In the genomic region with DNA sequence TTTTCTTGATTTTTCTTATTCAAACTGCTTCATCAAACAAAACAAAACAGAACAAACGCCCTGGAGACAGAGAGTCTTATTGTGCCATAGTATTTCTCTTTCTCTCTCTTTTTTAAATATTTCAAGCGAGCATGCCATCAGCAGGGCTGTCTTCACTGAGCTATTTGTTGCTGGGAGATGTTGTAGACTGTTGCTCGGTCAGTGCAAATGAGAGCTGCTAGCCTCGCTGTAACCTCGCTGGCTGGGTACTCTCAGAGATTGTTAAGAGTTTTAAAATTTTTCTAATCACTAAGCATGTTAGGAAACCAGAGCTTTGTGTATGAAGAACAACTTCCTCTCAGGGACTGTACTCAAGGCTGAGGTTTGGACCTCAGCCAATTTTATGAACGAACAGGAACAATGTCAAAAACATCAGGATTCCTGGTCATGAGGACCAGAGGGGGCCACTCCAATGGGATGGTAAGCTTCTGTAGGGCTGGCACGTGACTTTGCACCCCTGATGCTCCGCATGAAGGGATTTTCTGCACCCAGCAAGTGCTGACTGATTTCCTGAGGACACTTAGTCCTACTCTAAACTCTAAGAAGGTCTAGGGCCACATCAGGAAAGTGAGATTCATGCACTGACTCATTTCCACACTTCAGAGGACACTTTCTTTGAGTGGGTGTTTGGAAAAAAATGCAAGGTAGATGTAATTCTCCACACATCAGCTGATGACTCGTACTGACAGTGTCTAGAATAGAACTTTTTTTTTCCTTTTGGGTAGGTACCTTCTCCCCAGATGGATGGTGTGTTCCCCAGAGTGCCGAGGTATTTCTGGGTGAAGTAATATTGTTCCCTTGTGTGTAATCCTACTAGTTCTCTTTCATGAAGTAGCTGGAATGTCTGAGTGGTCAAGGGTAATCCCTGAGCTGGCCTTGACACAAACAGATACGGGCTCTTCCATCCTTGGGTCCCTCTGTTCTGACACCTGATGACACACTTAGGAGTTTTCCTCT, we compare ENCODE assay signal across 2 cellular contexts.
TF ChIP-seq lines count a peak whose summit lies in the region.

No MANE protein-coding gene starts in this region.

TF ChIP-seq in endothelial cell of umbilical vein, 7 proteins besides CTCF, POLR2A, EP300 and RAD21 (continued from another document):
- TF ChIP-seq EZH2 (IDR thresholded peaks at IDR 0.05; ENCODE audit: borderline replicate concordance, low read depth, low read length, severe bottlenecking): no peak
- no peak for TF ChIP-seq MYC (IDR thresholded peaks at IDR 0.05; ENCODE audit: low read depth, low read length)
- TF ChIP-seq POLR2AphosphoS5 (IDR thresholded peaks at IDR 0.05; ENCODE audit: insufficient read depth, low read depth, low read length): peak; percentile 33

TF ChIP-seq in GM23338, 12 proteins besides CTCF, POLR2A, EP300 and RAD21 (continued from another document):
- TF ChIP-seq, protein P1, sequence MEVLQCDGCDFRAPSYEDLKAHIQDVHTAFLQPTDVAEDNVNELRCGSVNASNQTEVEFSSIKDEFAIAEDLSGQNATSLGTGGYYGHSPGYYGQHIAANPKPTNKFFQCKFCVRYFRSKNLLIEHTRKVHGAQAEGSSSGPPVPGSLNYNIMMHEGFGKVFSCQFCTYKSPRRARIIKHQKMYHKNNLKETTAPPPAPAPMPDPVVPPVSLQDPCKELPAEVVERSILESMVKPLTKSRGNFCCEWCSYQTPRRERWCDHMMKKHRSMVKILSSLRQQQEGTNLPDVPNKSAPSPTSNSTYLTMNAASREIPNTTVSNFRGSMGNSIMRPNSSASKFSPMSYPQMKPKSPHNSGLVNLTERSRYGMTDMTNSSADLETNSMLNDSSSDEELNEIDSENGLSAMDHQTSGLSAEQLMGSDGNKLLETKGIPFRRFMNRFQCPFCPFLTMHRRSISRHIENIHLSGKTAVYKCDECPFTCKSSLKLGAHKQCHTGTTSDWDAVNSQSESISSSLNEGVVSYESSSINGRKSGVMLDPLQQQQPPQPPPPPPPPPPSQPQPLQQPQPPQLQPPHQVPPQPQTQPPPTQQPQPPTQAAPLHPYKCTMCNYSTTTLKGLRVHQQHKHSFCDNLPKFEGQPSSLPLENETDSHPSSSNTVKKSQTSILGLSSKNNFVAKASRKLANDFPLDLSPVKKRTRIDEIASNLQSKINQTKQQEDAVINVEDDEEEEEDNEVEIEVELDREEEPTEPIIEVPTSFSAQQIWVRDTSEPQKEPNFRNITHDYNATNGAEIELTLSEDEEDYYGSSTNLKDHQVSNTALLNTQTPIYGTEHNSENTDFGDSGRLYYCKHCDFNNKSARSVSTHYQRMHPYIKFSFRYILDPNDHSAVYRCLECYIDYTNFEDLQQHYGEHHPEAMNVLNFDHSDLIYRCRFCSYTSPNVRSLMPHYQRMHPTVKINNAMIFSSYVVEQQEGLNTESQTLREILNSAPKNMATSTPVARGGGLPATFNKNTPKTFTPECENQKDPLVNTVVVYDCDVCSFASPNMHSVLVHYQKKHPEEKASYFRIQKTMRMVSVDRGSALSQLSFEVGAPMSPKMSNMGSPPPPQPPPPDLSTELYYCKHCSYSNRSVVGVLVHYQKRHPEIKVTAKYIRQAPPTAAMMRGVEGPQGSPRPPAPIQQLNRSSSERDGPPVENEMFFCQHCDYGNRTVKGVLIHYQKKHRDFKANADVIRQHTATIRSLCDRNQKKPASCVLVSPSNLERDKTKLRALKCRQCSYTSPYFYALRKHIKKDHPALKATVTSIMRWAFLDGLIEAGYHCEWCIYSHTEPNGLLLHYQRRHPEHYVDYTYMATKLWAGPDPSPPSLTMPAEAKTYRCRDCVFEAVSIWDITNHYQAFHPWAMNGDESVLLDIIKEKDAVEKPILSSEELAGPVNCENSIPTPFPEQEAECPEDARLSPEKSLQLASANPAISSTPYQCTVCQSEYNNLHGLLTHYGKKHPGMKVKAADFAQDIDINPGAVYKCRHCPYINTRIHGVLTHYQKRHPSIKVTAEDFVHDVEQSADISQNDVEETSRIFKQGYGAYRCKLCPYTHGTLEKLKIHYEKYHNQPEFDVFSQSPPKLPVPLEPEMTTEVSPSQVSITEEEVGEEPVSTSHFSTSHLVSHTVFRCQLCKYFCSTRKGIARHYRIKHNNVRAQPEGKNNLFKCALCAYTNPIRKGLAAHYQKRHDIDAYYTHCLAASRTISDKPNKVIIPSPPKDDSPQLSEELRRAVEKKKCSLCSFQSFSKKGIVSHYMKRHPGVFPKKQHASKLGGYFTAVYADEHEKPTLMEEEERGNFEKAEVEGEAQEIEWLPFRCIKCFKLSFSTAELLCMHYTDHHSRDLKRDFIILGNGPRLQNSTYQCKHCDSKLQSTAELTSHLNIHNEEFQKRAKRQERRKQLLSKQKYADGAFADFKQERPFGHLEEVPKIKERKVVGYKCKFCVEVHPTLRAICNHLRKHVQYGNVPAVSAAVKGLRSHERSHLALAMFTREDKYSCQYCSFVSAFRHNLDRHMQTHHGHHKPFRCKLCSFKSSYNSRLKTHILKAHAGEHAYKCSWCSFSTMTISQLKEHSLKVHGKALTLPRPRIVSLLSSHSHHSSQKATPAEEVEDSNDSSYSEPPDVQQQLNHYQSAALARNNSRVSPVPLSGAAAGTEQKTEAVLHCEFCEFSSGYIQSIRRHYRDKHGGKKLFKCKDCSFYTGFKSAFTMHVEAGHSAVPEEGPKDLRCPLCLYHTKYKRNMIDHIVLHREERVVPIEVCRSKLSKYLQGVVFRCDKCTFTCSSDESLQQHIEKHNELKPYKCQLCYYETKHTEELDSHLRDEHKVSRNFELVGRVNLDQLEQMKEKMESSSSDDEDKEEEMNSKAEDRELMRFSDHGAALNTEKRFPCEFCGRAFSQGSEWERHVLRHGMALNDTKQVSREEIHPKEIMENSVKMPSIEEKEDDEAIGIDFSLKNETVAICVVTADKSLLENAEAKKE (CRISPR knock-in tag; IDR thresholded peaks at IDR 0.05): no peak
- no peak for TF ChIP-seq JUNB (IDR thresholded peaks at IDR 0.05; ENCODE audit: unreplicated experiment)
- TF ChIP-seq ZNF114 (CRISPR knock-in tag; IDR thresholded peaks at IDR 0.05): no peak
- no peak for TF ChIP-seq EZH2phosphoT487 (IDR thresholded peaks at IDR 0.05; ENCODE audit: unreplicated experiment)
- TF ChIP-seq, protein P2, sequence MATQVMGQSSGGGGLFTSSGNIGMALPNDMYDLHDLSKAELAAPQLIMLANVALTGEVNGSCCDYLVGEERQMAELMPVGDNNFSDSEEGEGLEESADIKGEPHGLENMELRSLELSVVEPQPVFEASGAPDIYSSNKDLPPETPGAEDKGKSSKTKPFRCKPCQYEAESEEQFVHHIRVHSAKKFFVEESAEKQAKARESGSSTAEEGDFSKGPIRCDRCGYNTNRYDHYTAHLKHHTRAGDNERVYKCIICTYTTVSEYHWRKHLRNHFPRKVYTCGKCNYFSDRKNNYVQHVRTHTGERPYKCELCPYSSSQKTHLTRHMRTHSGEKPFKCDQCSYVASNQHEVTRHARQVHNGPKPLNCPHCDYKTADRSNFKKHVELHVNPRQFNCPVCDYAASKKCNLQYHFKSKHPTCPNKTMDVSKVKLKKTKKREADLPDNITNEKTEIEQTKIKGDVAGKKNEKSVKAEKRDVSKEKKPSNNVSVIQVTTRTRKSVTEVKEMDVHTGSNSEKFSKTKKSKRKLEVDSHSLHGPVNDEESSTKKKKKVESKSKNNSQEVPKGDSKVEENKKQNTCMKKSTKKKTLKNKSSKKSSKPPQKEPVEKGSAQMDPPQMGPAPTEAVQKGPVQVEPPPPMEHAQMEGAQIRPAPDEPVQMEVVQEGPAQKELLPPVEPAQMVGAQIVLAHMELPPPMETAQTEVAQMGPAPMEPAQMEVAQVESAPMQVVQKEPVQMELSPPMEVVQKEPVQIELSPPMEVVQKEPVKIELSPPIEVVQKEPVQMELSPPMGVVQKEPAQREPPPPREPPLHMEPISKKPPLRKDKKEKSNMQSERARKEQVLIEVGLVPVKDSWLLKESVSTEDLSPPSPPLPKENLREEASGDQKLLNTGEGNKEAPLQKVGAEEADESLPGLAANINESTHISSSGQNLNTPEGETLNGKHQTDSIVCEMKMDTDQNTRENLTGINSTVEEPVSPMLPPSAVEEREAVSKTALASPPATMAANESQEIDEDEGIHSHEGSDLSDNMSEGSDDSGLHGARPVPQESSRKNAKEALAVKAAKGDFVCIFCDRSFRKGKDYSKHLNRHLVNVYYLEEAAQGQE (IDR thresholded peaks at IDR 0.05; ENCODE audit: unreplicated experiment): no peak
- TF ChIP-seq POLR2AphosphoS5 (IDR thresholded peaks at IDR 0.05; ENCODE audit: low read depth): no peak
- TF ChIP-seq STAT1 (IDR thresholded peaks at IDR 0.05; ENCODE audit: unreplicated experiment): no peak
- no peak for TF ChIP-seq NANOG (IDR thresholded peaks at IDR 0.05; ENCODE audit: borderline replicate concordance)
- TF ChIP-seq EZH2 (IDR thresholded peaks at IDR 0.05; ENCODE audit: low read depth, unreplicated experiment): no peak
